1 cellular context compared by ENCODE assay signal in the genomic region with DNA sequence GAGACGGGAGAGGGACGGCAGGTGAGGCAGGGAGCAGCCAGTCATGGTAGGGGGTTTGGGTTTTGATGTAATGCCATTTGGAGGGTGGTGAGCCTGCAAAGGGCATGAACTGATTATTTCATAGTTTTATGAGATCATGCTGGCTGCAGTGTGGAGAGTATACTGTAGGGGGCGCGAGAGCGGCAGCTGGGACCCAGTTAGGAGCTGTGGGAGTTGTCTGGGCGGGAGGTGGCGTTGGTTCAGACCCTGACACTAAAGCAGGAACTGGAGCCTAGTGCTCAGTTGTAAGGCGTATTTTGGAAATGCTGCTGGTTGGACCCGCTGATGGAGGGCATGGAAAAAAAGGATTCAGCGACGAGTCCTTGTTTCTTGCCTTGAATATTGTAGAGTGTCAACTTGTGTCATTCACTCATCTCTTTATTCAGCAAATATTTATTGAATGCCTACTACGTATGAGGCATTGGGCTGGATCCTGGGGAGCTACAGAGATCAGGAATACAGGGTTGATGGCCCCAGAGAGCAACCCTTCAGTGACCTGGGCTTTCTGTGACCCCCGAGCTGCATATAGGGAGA.
TF ChIP-seq lines count a peak whose summit lies in the region.

No MANE protein-coding gene starts in this region.

TF ChIP-seq in HEK293, 187 proteins besides CTCF, POLR2A, EP300 and RAD21 (continued from another document):
- TF ChIP-seq, protein P1, sequence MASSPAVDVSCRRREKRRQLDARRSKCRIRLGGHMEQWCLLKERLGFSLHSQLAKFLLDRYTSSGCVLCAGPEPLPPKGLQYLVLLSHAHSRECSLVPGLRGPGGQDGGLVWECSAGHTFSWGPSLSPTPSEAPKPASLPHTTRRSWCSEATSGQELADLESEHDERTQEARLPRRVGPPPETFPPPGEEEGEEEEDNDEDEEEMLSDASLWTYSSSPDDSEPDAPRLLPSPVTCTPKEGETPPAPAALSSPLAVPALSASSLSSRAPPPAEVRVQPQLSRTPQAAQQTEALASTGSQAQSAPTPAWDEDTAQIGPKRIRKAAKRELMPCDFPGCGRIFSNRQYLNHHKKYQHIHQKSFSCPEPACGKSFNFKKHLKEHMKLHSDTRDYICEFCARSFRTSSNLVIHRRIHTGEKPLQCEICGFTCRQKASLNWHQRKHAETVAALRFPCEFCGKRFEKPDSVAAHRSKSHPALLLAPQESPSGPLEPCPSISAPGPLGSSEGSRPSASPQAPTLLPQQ (tag by site-specific recombination; IDR thresholded peaks at IDR 0.05), result 0 out of 2 replicates have a peak, but pooled peaks have one; percentile 37
